In the genomic region with DNA sequence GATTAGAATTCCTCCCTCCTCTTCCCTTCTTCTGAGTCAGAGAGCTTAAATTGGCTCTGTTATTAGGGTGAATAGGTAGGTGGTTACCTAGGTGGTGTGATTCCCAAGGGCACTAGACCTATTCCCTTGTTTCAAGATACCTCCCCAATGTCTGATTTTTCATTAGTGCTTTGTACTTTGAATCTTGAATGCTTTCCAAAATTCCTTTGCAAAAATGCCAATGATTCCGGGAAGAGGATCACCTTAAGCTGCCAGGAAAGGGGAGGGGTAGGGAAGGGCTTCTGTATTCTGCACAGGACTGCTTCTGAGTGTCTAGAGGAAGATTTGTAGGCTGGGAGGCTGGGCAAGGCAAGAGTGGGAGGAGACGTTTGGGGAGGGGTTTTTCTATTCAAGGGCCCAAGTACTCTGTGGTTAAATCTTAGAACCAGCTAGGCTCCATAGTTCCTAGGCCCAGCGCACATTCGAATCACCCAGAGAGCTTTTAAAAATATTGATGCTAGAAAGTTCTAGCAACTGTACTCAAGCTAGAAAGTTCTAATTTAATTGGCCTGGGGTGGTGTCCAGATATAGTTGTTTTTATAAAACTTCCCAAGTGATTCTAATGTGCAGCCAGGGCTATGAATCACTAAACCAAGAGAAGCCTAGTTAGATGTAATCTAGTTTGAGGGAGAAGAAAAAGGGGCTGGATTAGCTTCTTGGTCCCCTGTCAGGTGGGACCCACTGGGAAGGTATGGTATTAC, we compare ENCODE assay signal across 12 cellular contexts. TPM values are rescaled to one million over a fixed set of nuclear protein-coding genes. Genes with fewer than 3 reads are reported as not detected.
DNase-seq lines count a peak whose midpoint lies in the region; ATAC-seq and TF ChIP-seq lines count a peak whose summit lies in the region.
"Had no signal": no experiment of that assay in that cellular context is flagged by ENCODE, and none has a peak within 500 bp of the region (broad histone marks: within the 10 kb centered on the region; RNA-seq: fewer than 3 reads in every experiment).

No MANE protein-coding gene starts in this region.

- TF ChIP-seq CTCF in ascending aorta (IDR thresholded peaks at IDR 0.05) = no peak
- TF ChIP-seq CTCF in WERI-Rb-1 (IDR thresholded peaks at IDR 0.05; ENCODE audit: low read depth, low read length) = no peak

- DNase-seq in H4 (ENCODE audit: low spot score) (peak; percentile 34), ascending aorta (ENCODE audit: low spot score in 2 of 2) (no peak), right cardiac atrium (no peak), stromal cell of bone marrow (ENCODE audit: low read depth) (peak; percentile 59), WERI-Rb-1 (no peak), iPS-NIHi7 (ENCODE audit: extremely low spot score) (no peak)
- DNase-seq: activated CD4-positive, alpha-beta T cell treated with anti-CD3 and anti-CD28 coated beads, Interleukin-2, amount 10 ng/mL, durations not matched to agents 7 days and 5 days; SIG-M5; stimulated activated CD4-positive, alpha-beta T cell treated with anti-CD3 and anti-CD28 coated beads, Interleukin-1b, Interleukin-23, amount 100 ng/mL, for 48 hours; testis had no signal

- no peaks in the 10 kb centered on the region for H3K9me3 ChIP-seq in ascending aorta
- no peaks in the 10 kb centered on the region for H3K9me3 ChIP-seq in right cardiac atrium (ENCODE audit: control insufficient read depth, low read length)
- H3K9me3 ChIP-seq in WERI-Rb-1 (ENCODE audit: severe bottlenecking) = no peaks in the 10 kb centered on the region
- H3K9me3 ChIP-seq: testis had no signal

- H3K4me1 ChIP-seq in ascending aorta = peaks cover 0 to 29% of the 10 kb centered on the region in 2 donors
- peaks cover 10% of the 10 kb centered on the region for H3K4me1 ChIP-seq in right cardiac atrium (ENCODE audit: control insufficient read depth, insufficient read depth, low read length)

- H3K27me3 ChIP-seq in ascending aorta = no peaks in the 10 kb centered on the region
- no peaks in the 10 kb centered on the region for H3K27me3 ChIP-seq in right cardiac atrium (ENCODE audit: control insufficient read depth, insufficient read depth)
- peaks cover 16% of the 10 kb centered on the region for H3K27me3 ChIP-seq in WERI-Rb-1 (ENCODE audit: insufficient read depth, low read depth, severe bottlenecking)
- H3K27me3 ChIP-seq: testis had no signal

- WGBS in right cardiac atrium = 25% methylated on average over 4 of the region's 4 CpGs

- H3K36me3 ChIP-seq in ascending aorta = no peaks in the 10 kb centered on the region
- H3K36me3 ChIP-seq in WERI-Rb-1 = no peaks in the 10 kb centered on the region

- H3K4me3 ChIP-seq in ascending aorta (no peak overlapping the region), right cardiac atrium (ENCODE audit: low read length) (no peak overlapping the region), WERI-Rb-1 (ENCODE audit: low read depth, low read length) (no peak overlapping the region)
- H3K4me3 ChIP-seq: testis had no signal

- intact Hi-C loops in ascending aorta (cut with DNase I) = loop anchor here (1.0 kb wide), 1 partner anchor 42 kb away; no protein-coding TSS in a partner anchor
- intact Hi-C loops in right cardiac atrium (cut with DNase I) = no loop called here

- H3K27ac ChIP-seq in ascending aorta = peak overlapping the region; percentile 78 to 80
- peak overlapping the region; percentile 68 for H3K27ac ChIP-seq in right cardiac atrium (ENCODE audit: low read length)
- no peak overlapping the region for H3K27ac ChIP-seq in WERI-Rb-1

- ATAC-seq in right cardiac atrium (peak; percentile 36 to 42), GM21723 (IDR thresholded peaks at IDR 0.05; ENCODE audit: unreplicated experiment) (no peak), GM18873 (IDR thresholded peaks at IDR 0.05; ENCODE audit: low FRiP score, unreplicated experiment) (no peak)

RNA-seq across cellular contexts. Expression of a gene that starts 24.2 kb away (rescaled TPM):
- 244 and 262 TPM in 2 replicates for total RNA-seq in H4 (2014; rRNA removed; shearing (Covaris generic))
- total RNA-seq in ascending aorta (338 TPM), right cardiac atrium (100 to 1,000 TPM; 111 to 201 (median 120) TPM)
- polyA plus RNA-seq in right cardiac atrium = 78.1 TPM

Comparison
In these comparisons a context has a peak if more than half of its experiments do, and no peak if none do; other contexts are left out.
1. DNase-seq: peak in H4 (single experiment) and stromal cell of bone marrow (single experiment); none in ascending aorta (0 of 2), right cardiac atrium (0 of 3), WERI-Rb-1 (single experiment) and iPS-NIHi7 (single experiment).
2. ATAC-seq: peak in right cardiac atrium (2 of 2); none in GM21723 (single experiment) and GM18873 (single experiment).